In the genomic region with DNA sequence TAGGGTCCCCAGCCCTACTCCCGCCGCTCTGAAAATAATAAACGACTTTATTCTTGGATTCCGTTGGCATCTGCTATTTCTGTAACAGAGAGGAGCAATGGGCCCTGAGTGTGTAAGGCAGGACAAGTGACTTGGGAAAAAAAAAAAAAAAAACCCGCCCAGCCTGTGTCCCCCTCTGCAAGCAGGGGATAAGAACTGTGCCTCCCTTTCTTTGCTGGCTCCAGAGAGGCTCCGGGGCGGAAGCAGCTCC, we compare ENCODE assay signal across 1 cellular context.
TF ChIP-seq lines count a peak whose summit lies in the region.

No MANE protein-coding gene starts in this region.

TF ChIP-seq in HepG2, 621 proteins besides CTCF, POLR2A, EP300 and RAD21:
- TF ChIP-seq SRF (IDR thresholded peaks at IDR 0.05; ENCODE audit: low read depth, low read length) (no peak), ZNF777 (CRISPR knock-in tag; IDR thresholded peaks at IDR 0.05) (no peak), SP140L (CRISPR knock-in tag; IDR thresholded peaks at IDR 0.05; ENCODE audit: borderline replicate concordance) (no peak), ZNF296 (CRISPR knock-in tag; conservative IDR thresholded peaks at IDR 0.05) (no peak), ZNF605 (CRISPR knock-in tag; IDR thresholded peaks at IDR 0.05) (0 out of 2 replicates have a peak, but pooled peaks have one; percentile 33), ZNF136 (CRISPR knock-in tag; IDR thresholded peaks at IDR 0.05; ENCODE audit: low read depth) (0 out of 2 replicates have a peak, but pooled peaks have one; percentile 46), ISL2 (CRISPR knock-in tag; IDR thresholded peaks at IDR 0.05) (0 out of 2 replicates have a peak, but pooled peaks have one; percentile 14), TBP (CRISPR knock-in tag; IDR thresholded peaks at IDR 0.05) (no peak), ZNF232 (CRISPR knock-in tag; IDR thresholded peaks at IDR 0.05; ENCODE audit: borderline replicate concordance) (peak; percentile 46; the same call in 1 of the 2 replicates), PCBP1 (IDR thresholded peaks at IDR 0.05; ENCODE audit: borderline replicate concordance, low read depth, low read length) (no peak), MAFF (IDR thresholded peaks at IDR 0.05; ENCODE audit: low read depth, low read length) (no peak), ZNF563 (CRISPR knock-in tag; IDR thresholded peaks at IDR 0.05) (no peak), ZNF138 (CRISPR knock-in tag; IDR thresholded peaks at IDR 0.05; ENCODE audit: low read depth) (no peak), ZBTB3 (CRISPR knock-in tag; IDR thresholded peaks at IDR 0.05; ENCODE audit: borderline replicate concordance, low read depth) (no peak), ZNF615 (CRISPR knock-in tag; IDR thresholded peaks at IDR 0.05; ENCODE audit: borderline replicate concordance) (0 out of 2 replicates have a peak, but pooled peaks have one; percentile 63), SOX5 (CRISPR knock-in tag; IDR thresholded peaks at IDR 0.05; ENCODE audit: borderline replicate concordance) (no peak), ZNF547 (CRISPR knock-in tag; IDR thresholded peaks at IDR 0.05) (no peak), ZNF432 (CRISPR knock-in tag; IDR thresholded peaks at IDR 0.05; ENCODE audit: borderline replicate concordance) (no peak), ZNF207 (IDR thresholded peaks at IDR 0.05; ENCODE audit: borderline replicate concordance) (no peak), NKX3-1 (CRISPR knock-in tag; IDR thresholded peaks at IDR 0.05) (0 out of 2 replicates have a peak, but pooled peaks have one; percentile 43), CCDC6 (CRISPR knock-in tag; IDR thresholded peaks at IDR 0.05) (no peak), ZNF496 (CRISPR knock-in tag; IDR thresholded peaks at IDR 0.05; ENCODE audit: insufficient replicate concordance) (no peak)
- TF ChIP-seq, protein P1, sequence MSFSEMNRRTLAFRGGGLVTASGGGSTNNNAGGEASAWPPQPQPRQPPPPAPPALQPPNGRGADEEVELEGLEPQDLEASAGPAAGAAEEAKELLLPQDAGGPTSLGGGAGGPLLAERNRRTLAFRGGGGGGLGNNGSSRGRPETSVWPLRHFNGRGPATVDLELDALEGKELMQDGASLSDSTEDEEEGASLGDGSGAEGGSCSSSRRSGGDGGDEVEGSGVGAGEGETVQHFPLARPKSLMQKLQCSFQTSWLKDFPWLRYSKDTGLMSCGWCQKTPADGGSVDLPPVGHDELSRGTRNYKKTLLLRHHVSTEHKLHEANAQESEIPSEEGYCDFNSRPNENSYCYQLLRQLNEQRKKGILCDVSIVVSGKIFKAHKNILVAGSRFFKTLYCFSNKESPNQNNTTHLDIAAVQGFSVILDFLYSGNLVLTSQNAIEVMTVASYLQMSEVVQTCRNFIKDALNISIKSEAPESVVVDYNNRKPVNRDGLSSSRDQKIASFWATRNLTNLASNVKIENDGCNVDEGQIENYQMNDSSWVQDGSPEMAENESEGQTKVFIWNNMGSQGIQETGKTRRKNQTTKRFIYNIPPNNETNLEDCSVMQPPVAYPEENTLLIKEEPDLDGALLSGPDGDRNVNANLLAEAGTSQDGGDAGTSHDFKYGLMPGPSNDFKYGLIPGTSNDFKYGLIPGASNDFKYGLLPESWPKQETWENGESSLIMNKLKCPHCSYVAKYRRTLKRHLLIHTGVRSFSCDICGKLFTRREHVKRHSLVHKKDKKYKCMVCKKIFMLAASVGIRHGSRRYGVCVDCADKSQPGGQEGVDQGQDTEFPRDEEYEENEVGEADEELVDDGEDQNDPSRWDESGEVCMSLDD (CRISPR knock-in tag; IDR thresholded peaks at IDR 0.05; ENCODE audit: borderline replicate concordance), result 0 out of 2 replicates have a peak, but pooled peaks have one; percentile 3
- TF ChIP-seq, protein P2, sequence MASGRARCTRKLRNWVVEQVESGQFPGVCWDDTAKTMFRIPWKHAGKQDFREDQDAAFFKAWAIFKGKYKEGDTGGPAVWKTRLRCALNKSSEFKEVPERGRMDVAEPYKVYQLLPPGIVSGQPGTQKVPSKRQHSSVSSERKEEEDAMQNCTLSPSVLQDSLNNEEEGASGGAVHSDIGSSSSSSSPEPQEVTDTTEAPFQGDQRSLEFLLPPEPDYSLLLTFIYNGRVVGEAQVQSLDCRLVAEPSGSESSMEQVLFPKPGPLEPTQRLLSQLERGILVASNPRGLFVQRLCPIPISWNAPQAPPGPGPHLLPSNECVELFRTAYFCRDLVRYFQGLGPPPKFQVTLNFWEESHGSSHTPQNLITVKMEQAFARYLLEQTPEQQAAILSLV (CRISPR knock-in tag; IDR thresholded peaks at IDR 0.05; ENCODE audit: borderline replicate concordance), result no peak
- TF ChIP-seq, protein P3, sequence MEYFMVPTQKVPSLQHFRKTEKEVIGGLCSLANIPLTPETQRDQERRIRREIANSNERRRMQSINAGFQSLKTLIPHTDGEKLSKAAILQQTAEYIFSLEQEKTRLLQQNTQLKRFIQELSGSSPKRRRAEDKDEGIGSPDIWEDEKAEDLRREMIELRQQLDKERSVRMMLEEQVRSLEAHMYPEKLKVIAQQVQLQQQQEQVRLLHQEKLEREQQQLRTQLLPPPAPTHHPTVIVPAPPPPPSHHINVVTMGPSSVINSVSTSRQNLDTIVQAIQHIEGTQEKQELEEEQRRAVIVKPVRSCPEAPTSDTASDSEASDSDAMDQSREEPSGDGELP (IDR thresholded peaks at IDR 0.05; ENCODE audit: borderline replicate concordance, low read depth), result no peak
- TF ChIP-seq, protein P4, sequence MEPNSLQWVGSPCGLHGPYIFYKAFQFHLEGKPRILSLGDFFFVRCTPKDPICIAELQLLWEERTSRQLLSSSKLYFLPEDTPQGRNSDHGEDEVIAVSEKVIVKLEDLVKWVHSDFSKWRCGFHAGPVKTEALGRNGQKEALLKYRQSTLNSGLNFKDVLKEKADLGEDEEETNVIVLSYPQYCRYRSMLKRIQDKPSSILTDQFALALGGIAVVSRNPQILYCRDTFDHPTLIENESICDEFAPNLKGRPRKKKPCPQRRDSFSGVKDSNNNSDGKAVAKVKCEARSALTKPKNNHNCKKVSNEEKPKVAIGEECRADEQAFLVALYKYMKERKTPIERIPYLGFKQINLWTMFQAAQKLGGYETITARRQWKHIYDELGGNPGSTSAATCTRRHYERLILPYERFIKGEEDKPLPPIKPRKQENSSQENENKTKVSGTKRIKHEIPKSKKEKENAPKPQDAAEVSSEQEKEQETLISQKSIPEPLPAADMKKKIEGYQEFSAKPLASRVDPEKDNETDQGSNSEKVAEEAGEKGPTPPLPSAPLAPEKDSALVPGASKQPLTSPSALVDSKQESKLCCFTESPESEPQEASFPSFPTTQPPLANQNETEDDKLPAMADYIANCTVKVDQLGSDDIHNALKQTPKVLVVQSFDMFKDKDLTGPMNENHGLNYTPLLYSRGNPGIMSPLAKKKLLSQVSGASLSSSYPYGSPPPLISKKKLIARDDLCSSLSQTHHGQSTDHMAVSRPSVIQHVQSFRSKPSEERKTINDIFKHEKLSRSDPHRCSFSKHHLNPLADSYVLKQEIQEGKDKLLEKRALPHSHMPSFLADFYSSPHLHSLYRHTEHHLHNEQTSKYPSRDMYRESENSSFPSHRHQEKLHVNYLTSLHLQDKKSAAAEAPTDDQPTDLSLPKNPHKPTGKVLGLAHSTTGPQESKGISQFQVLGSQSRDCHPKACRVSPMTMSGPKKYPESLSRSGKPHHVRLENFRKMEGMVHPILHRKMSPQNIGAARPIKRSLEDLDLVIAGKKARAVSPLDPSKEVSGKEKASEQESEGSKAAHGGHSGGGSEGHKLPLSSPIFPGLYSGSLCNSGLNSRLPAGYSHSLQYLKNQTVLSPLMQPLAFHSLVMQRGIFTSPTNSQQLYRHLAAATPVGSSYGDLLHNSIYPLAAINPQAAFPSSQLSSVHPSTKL (CRISPR knock-in tag; IDR thresholded peaks at IDR 0.05), result no peak
- TF ChIP-seq, protein P5, sequence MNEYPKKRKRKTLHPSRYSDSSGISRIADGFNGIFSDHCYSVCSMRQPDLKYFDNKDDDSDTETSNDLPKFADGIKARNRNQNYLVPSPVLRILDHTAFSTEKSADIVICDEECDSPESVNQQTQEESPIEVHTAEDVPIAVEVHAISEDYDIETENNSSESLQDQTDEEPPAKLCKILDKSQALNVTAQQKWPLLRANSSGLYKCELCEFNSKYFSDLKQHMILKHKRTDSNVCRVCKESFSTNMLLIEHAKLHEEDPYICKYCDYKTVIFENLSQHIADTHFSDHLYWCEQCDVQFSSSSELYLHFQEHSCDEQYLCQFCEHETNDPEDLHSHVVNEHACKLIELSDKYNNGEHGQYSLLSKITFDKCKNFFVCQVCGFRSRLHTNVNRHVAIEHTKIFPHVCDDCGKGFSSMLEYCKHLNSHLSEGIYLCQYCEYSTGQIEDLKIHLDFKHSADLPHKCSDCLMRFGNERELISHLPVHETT (CRISPR knock-in tag; conservative IDR thresholded peaks at IDR 0.05), result no peak
- TF ChIP-seq, protein P6, sequence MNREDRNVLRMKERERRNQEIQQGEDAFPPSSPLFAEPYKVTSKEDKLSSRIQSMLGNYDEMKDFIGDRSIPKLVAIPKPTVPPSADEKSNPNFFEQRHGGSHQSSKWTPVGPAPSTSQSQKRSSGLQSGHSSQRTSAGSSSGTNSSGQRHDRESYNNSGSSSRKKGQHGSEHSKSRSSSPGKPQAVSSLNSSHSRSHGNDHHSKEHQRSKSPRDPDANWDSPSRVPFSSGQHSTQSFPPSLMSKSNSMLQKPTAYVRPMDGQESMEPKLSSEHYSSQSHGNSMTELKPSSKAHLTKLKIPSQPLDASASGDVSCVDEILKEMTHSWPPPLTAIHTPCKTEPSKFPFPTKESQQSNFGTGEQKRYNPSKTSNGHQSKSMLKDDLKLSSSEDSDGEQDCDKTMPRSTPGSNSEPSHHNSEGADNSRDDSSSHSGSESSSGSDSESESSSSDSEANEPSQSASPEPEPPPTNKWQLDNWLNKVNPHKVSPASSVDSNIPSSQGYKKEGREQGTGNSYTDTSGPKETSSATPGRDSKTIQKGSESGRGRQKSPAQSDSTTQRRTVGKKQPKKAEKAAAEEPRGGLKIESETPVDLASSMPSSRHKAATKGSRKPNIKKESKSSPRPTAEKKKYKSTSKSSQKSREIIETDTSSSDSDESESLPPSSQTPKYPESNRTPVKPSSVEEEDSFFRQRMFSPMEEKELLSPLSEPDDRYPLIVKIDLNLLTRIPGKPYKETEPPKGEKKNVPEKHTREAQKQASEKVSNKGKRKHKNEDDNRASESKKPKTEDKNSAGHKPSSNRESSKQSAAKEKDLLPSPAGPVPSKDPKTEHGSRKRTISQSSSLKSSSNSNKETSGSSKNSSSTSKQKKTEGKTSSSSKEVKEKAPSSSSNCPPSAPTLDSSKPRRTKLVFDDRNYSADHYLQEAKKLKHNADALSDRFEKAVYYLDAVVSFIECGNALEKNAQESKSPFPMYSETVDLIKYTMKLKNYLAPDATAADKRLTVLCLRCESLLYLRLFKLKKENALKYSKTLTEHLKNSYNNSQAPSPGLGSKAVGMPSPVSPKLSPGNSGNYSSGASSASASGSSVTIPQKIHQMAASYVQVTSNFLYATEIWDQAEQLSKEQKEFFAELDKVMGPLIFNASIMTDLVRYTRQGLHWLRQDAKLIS (CRISPR knock-in tag; IDR thresholded peaks at IDR 0.05), result no peak
TF ChIP-seq in HepG2: peak in this region for 7.
